Comparison of ENCODE assay signal across 8 cellular contexts in the genomic region with DNA sequence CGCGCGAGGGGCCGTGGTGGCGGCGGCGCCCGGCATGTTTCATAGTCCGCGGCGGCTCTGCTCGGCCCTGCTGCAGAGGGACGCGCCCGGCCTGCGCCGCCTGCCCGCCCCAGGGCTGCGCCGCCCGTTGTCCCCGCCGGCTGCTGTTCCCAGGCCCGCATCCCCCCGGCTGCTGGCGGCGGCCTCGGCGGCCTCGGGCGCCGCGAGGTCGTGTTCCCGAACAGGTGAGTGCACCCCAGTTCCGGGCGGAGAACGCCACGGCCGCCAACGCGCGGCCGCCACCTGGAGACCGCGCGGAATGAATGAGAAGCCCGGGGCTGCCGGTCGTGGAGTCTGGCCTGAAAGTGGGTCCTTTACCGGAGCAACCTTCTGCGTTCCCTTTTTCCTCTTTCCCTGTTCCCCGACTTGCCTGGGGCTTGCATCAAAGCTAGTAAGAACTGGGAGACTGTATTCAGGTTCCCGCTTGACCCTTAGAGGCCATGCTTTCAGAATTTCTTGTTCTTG. TPM values are rescaled to one million over a fixed set of nuclear protein-coding genes. Genes with fewer than 3 reads are reported as not detected.
DNase-seq lines count a peak whose midpoint lies in the region; ATAC-seq and TF ChIP-seq lines count a peak whose summit lies in the region.

No MANE protein-coding gene starts in this region.

- H4K20me1 ChIP-seq in KMS-11 (ENCODE audit: insufficient read depth) = no peaks in the 10 kb centered on the region; the same call in 1 of the 2 replicates

- CTCF ChIA-PET in GM10248 (lab: Yijun Ruan, JAX) = interaction anchor here (2.1 to 9.3 kb wide), 2 partner anchors 14 to 145 kb away, joined by 7 to 143 read pairs; no protein-coding TSS in a partner anchor

- H3K9ac ChIP-seq in KMS-11 = peak overlapping the region; percentile 90

- H3K4me1 ChIP-seq in KMS-11 (ENCODE audit: low read depth, poor library complexity, severe bottlenecking) = peaks cover 35% of the 10 kb centered on the region
- peaks cover 33% of the 10 kb centered on the region for H3K4me1 ChIP-seq in suprapubic skin

- peak; percentile 58 for DNase-seq in GM10248 (ENCODE audit: extremely low spot score)
- peak; percentile 34 for DNase-seq in activated CD4-positive, alpha-beta T cell treated with anti-CD3 and anti-CD28 coated beads, Interleukin-2, amount 50 U/mL, for 1 hour
- no peak for DNase-seq in epithelial cell of esophagus (ENCODE audit: low read depth)
- DNase-seq in myocyte (ENCODE audit: low read depth) = peak; percentile 46
- DNase-seq in suprapubic skin (ENCODE audit: low spot score in 2 of 2) = no peak
- no peak for DNase-seq in A172 (ENCODE audit: low spot score)

- TF ChIP-seq CTCF in GM10248 (IDR thresholded peaks at IDR 0.05; ENCODE audit: control extremely low read depth, extremely low read depth, low read depth, missing control alignments) (no peak), KMS-11 (conservative IDR thresholded peaks at IDR 0.05; ENCODE audit: low read depth, low read length) (no peak), epithelial cell of esophagus (IDR thresholded peaks at IDR 0.05; ENCODE audit: insufficient read depth, low read depth, low read length, missing control alignments) (no peak), suprapubic skin (IDR thresholded peaks at IDR 0.05) (no peak)

- no peaks in the 10 kb centered on the region for H3K9me3 ChIP-seq in suprapubic skin

- peaks cover 47% of the 10 kb centered on the region; the same call in 1 of the 2 replicates for H3K79me2 ChIP-seq in KMS-11 (ENCODE audit: insufficient read depth, low read depth)

- TF ChIP-seq POLR2A in suprapubic skin (IDR thresholded peaks at IDR 0.05) = no peak

- ATAC-seq in GM21528 (IDR thresholded peaks at IDR 0.05; ENCODE audit: low FRiP score, unreplicated experiment) = peak; percentile 46

- no peaks in the 10 kb centered on the region for H3K36me3 ChIP-seq in KMS-11 (ENCODE audit: insufficient read depth)
- H3K36me3 ChIP-seq in suprapubic skin = no peaks in the 10 kb centered on the region

- H3K27me3 ChIP-seq in KMS-11 (ENCODE audit: insufficient read depth, low read depth) (no peaks in the 10 kb centered on the region), suprapubic skin (no peaks in the 10 kb centered on the region)

- WGBS in suprapubic skin = under 1% methylated on average over 18 of the region's 54 CpGs

- no peak for TF ChIP-seq EP300 in suprapubic skin (IDR thresholded peaks at IDR 0.05)

- H3K27ac ChIP-seq in KMS-11 = peak overlapping the region; percentile 92
- H3K27ac ChIP-seq in suprapubic skin = peak overlapping the region; percentile 91

- POLR2A ChIA-PET in GM10248 (lab: Yijun Ruan, JAX) = no interaction called here

- peak overlapping the region; percentile 50 for H3K4me2 ChIP-seq in KMS-11

- peak overlapping the region; percentile 59 for H2AFZ ChIP-seq in KMS-11 (ENCODE audit: low read depth)

- no peak overlapping the region for H3K4me3 ChIP-seq in KMS-11 (IDR thresholded peaks at IDR 0.05; ENCODE audit: insufficient read depth, low read depth, low read length)
- peak overlapping the region; percentile 76 for H3K4me3 ChIP-seq in epithelial cell of esophagus (ENCODE audit: low read length)
- peak overlapping the region; percentile 91 for H3K4me3 ChIP-seq in suprapubic skin

RNA-seq across cellular contexts. Expression of a gene that starts 0.4 kb away (rescaled TPM):
- total RNA-seq in myocyte = 12.9 and 24.0 TPM in 2 replicates
- polyA plus RNA-seq in myocyte (2012) = 11.8 TPM
- 10 to 100 TPM in 2 of 4 donors, 1 to 10 TPM in 2; 2.9 to 19.1 (median 9.9) TPM for total RNA-seq in suprapubic skin
- total RNA-seq in A172 (2014; rRNA removed; shearing (Covaris generic)) = 28.9 and 32.1 TPM in 2 replicates

Comparison
In these comparisons a context has a peak if more than half of its experiments do, and no peak if none do; other contexts are left out.
1. DNase-seq: peak in GM10248 (single experiment), activated CD4-positive, alpha-beta T cell treated with anti-CD3 and anti-CD28 coated beads, Interleukin-2, amount 50 U/mL, for 1 hour (single experiment) and myocyte (single experiment); none in epithelial cell of esophagus (single experiment), suprapubic skin (0 of 2) and A172 (single experiment).